12 cellular contexts compared by ENCODE assay signal in the genomic region with DNA sequence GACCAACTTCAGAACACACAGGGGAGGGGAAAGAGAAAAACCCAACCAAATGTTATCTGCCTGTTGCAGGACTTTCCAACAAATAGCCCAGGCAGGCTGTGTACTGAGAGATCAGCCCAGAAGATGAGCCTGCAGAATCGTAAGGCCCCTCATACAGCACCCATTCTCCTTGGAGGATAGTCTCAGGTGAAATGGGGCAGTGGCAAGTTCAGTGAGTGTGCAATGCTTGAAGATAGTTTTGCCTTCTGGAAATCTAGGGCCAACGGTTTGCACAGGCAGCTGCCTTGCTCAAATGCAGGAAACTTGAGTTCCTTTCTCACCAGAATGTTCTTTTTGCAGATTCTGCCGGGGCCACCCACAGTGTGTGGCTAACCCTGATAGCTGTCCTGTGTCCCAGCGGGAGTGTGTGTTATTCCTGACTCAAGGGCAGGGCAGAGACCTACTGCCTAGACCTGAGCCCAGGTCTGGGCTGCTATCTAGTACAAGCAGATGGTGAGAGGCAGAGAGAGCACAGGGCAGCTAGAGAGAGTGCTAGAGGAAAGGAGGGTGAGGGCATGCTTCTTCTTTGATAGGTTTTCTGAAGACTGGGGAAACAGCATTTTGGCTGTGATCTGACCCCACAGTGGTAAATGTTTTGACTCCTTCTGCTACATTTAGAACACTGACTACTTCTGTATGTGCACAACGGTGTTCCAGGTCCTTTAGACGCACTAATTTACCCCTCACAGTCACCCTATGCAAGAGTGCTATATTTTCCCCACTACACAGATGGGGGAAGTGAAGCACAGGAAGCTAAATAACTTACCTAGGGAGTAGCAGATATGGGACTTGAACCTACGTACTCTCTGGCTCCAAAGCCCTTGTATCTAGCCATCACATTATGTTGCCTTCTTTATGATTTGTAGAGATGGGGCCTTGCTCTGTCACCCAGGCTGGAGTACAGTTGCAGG. TPM values are rescaled to one million over a fixed set of nuclear protein-coding genes. Genes with fewer than 3 reads are reported as not detected.
DNase-seq lines count a peak whose midpoint lies in the region; ATAC-seq, FAIRE-seq and TF ChIP-seq lines count a peak whose summit lies in the region.
"Had no signal": no experiment of that assay in that cellular context is flagged by ENCODE, and none has a peak within 500 bp of the region (broad histone marks: within the 10 kb centered on the region; RNA-seq: fewer than 3 reads in every experiment).

No MANE protein-coding gene starts in this region.

- H3K4me1 Mint-ChIP-seq in endothelial cell (ENCODE audit: unreplicated experiment): peaks cover 36% of the 10 kb centered on the region
- peaks cover 41% of the 10 kb centered on the region for H3K4me1 Mint-ChIP-seq in stimulated activated memory B cell treated with anti-CD40 and anti-IgM and Interleukin-4, amounts not matched to agents 10 μg/mL and 1 μg/mL and 100 μg/mL, for 72 hours
- peaks cover 8 to 11% of the 10 kb centered on the region in 2 donors for H3K4me1 Mint-ChIP-seq in effector memory CD8-positive, alpha-beta T cell (ENCODE audit: low read depth in 2 of 2)

- FAIRE-seq in GM12892 (lab: Jason Lieb, UNC): peak; percentile 57

- no peaks in the 10 kb centered on the region for H3K27me3 Mint-ChIP-seq in endothelial cell (ENCODE audit: unreplicated experiment)
- no peaks in the 10 kb centered on the region for H3K27me3 Mint-ChIP-seq in stimulated activated memory B cell treated with anti-CD40 and anti-IgM and Interleukin-4, amounts not matched to agents 10 μg/mL and 1 μg/mL and 100 μg/mL, for 72 hours
- H3K27me3 Mint-ChIP-seq in effector memory CD8-positive, alpha-beta T cell: peaks cover 0 to 10% of the 10 kb centered on the region in 2 donors
- H3K27me3 Mint-ChIP-seq: stimulated activated naive B cell treated with anti-CD40 and anti-IgM and Interleukin-4, amounts not matched to agents 10 μg/mL and 1 μg/mL and 100 μg/mL, for 72 hours had no signal

- no peak for ATAC-seq in stimulated activated memory B cell treated with anti-CD40 and anti-IgM and Interleukin-4, amounts not matched to agents 10 μg/mL and 1 μg/mL and 100 μg/mL, for 72 hours
- no peak for ATAC-seq in effector memory CD8-positive, alpha-beta T cell (replicated peaks)
- no peak for ATAC-seq in HG03159 (IDR thresholded peaks at IDR 0.05; ENCODE audit: unreplicated experiment)
- ATAC-seq: psoas muscle had no signal

- peak overlapping the region; percentile 27 for H3K27ac Mint-ChIP-seq in endothelial cell (ENCODE audit: unreplicated experiment)
- H3K27ac Mint-ChIP-seq in stimulated activated memory B cell treated with anti-CD40 and anti-IgM and Interleukin-4, amounts not matched to agents 10 μg/mL and 1 μg/mL and 100 μg/mL, for 72 hours: peak overlapping the region; percentile 70
- H3K27ac Mint-ChIP-seq in effector memory CD8-positive, alpha-beta T cell: no peak overlapping the region
- H3K27ac Mint-ChIP-seq: stimulated activated naive B cell treated with anti-CD40 and anti-IgM and Interleukin-4, amounts not matched to agents 10 μg/mL and 1 μg/mL and 100 μg/mL, for 72 hours had no signal

- DNase-seq in GM12892 (ENCODE audit: insufficient read length): no peak
- DNase-seq in RWPE1 (ENCODE audit: low spot score): no peak
- DNase-seq in endothelial cell (ENCODE audit: low spot score): peak; percentile 24
- no peak for DNase-seq in effector memory CD8-positive, alpha-beta T cell
- DNase-seq in SHP77 (lab: John Stamatoyannopoulos, UW): no peak
- DNase-seq in cerebellar cortex (ENCODE audit: low spot score): no peak
- DNase-seq: activated CD4-positive, alpha-beta T cell treated with anti-CD3 and anti-CD28 coated beads, Interleukin-2, amount 50 U/mL, for 48 hours; psoas muscle; stimulated activated CD4-positive, alpha-beta T cell treated with anti-CD3 and anti-CD28 coated beads, Interleukin-2, amount 100 ng/mL, for 48 hours; stimulated activated naive B cell treated with anti-CD40 and anti-IgM and Interleukin-4, amounts not matched to agents 10 μg/mL and 1 μg/mL and 100 μg/mL, for 72 hours had no signal

- POLR2A ChIA-PET in RWPE1 (lab: Yijun Ruan, JAX; ENCODE audit: low non-redundant PET): no interaction called here

- H3K27ac ChIP-seq in RWPE1: peak overlapping the region; percentile 14; the same call in 1 of the 2 replicates
- H3K27ac ChIP-seq: psoas muscle had no signal

- no peaks in the 10 kb centered on the region for H3K36me3 Mint-ChIP-seq in endothelial cell (ENCODE audit: low read depth, unreplicated experiment)
- no peaks in the 10 kb centered on the region for H3K36me3 Mint-ChIP-seq in stimulated activated memory B cell treated with anti-CD40 and anti-IgM and Interleukin-4, amounts not matched to agents 10 μg/mL and 1 μg/mL and 100 μg/mL, for 72 hours
- H3K36me3 Mint-ChIP-seq in effector memory CD8-positive, alpha-beta T cell (ENCODE audit: insufficient read depth): no peaks in the 10 kb centered on the region

- TF ChIP-seq CTCF in RWPE1 (conservative IDR thresholded peaks at IDR 0.05; ENCODE audit: low read depth): no peak
- TF ChIP-seq CTCF in endothelial cell (IDR thresholded peaks at IDR 0.05; ENCODE audit: unreplicated experiment): no peak

- H3K9me3 Mint-ChIP-seq in endothelial cell (ENCODE audit: unreplicated experiment): no peaks in the 10 kb centered on the region
- no peaks in the 10 kb centered on the region for H3K9me3 Mint-ChIP-seq in stimulated activated memory B cell treated with anti-CD40 and anti-IgM and Interleukin-4, amounts not matched to agents 10 μg/mL and 1 μg/mL and 100 μg/mL, for 72 hours
- no peaks in the 10 kb centered on the region for H3K9me3 Mint-ChIP-seq in effector memory CD8-positive, alpha-beta T cell
- H3K9me3 Mint-ChIP-seq: stimulated activated naive B cell treated with anti-CD40 and anti-IgM and Interleukin-4, amounts not matched to agents 10 μg/mL and 1 μg/mL and 100 μg/mL, for 72 hours had no signal

- TF ChIP-seq POLR2A in GM12892 (IDR thresholded peaks at IDR 0.05; ENCODE audit: low read depth, low read length): no peak

- CTCF ChIA-PET in RWPE1 (lab: Yijun Ruan, JAX): interaction anchor here (0.6 to 0.7 kb wide), 2 partner anchors 172 to 277 kb away, joined by 3 read pairs; no protein-coding TSS in a partner anchor

- H3K4me3 Mint-ChIP-seq in endothelial cell (ENCODE audit: unreplicated experiment): no peak overlapping the region
- H3K4me3 Mint-ChIP-seq in stimulated activated memory B cell treated with anti-CD40 and anti-IgM and Interleukin-4, amounts not matched to agents 10 μg/mL and 1 μg/mL and 100 μg/mL, for 72 hours: no peak overlapping the region
- no peak overlapping the region for H3K4me3 Mint-ChIP-seq in effector memory CD8-positive, alpha-beta T cell
- H3K4me3 Mint-ChIP-seq: stimulated activated naive B cell treated with anti-CD40 and anti-IgM and Interleukin-4, amounts not matched to agents 10 μg/mL and 1 μg/mL and 100 μg/mL, for 72 hours had no signal

RNA-seq across cellular contexts. Expression of a gene that starts 49.0 kb away (rescaled TPM):
- polyA plus RNA-seq in GM12892 (2012; ENCODE audit: missing spikeins): 44.4 TPM
- total RNA-seq in endothelial cell (ENCODE audit: unreplicated experiment): 46.5 TPM

Comparison
In these comparisons a context has a peak if more than half of its experiments do, and no peak if none do; other contexts are left out.
1. H3K27ac Mint-ChIP-seq: peak in endothelial cell (single experiment) and stimulated activated memory B cell treated with anti-CD40 and anti-IgM and Interleukin-4, amounts not matched to agents 10 μg/mL and 1 μg/mL and 100 μg/mL, for 72 hours (single experiment); none in effector memory CD8-positive, alpha-beta T cell (0 of 2).